ENCODE assay signal across 12 cellular contexts in genomic region chr11:33507967-33508366, GRCh38.
A peak's percentile ranks its signal among the peaks of the same experiment; 100 is the strongest.
DNase-seq lines count a peak whose midpoint lies in the region; ATAC-seq, FAIRE-seq and TF ChIP-seq lines count a peak whose summit lies in the region.
"Had no signal": no experiment of that assay in that cellular context is flagged by ENCODE, and none has a peak within 500 bp of the region (broad histone marks: within the 10 kb centered on the region; RNA-seq: fewer than 3 reads in every experiment).

No MANE protein-coding gene starts in this region.

- BruUV-seq in IMR-90 (replicated peaks; lab: Mats Ljungman, UMichigan) (no TSS peak), HepG2 (replicated peaks; lab: Mats Ljungman, UMichigan) (no TSS peak)

- H3K27me3 ChIP-seq in IMR-90 (ENCODE audit: control insufficient read depth, insufficient read depth, low read length) = no peaks in the 10 kb centered on the region
- no peaks in the 10 kb centered on the region for H3K27me3 ChIP-seq in adrenal gland
- H3K27me3 ChIP-seq in HepG2 (ENCODE audit: control insufficient read depth in 1 of 2, insufficient read depth in 2 of 2, low read length in 2 of 2) = peaks cover 0 to 1% of the 10 kb centered on the region in 2 experiments; a peak in 1 of 5 replicates

- intact Hi-C loops in IMR-90 (cut with micrococcal nuclease) = no loop called here
- intact Hi-C loops in adrenal gland (cut with DNase I) = no loop called here
- intact Hi-C loops in HepG2 (cut with micrococcal nuclease; ENCODE audit: unreplicated experiment) = no loop called here
- intact Hi-C loops in sciatic nerve (cut with DNase I) = no loop called here

- H3K79me2 ChIP-seq in HepG2 (ENCODE audit: insufficient read depth, low read length) = no peaks in the 10 kb centered on the region

- no peak overlapping the region for H3K14ac ChIP-seq in IMR-90 (replicated peaks; ENCODE audit: low read depth, low read length)

- H3K4me3 ChIP-seq in IMR-90 (ENCODE audit: insufficient read depth, low read depth, low read length) (no peak overlapping the region), adrenal gland (no peak overlapping the region), HepG2 (replicated peaks in 1 of 3; ENCODE audit: insufficient read depth in 1 of 3, low read depth in 2 of 3, low read length in 3 of 3) (no peak overlapping the region)
- H3K4me3 ChIP-seq: SJSA1 had no signal

- H3K9me1 ChIP-seq in IMR-90 (ENCODE audit: insufficient read depth, low read length) = 0 out of 2 replicates have a peak, but pooled peaks cover 2% of the 10 kb centered on the region

- TF ChIP-seq RAD21 in IMR-90 (IDR thresholded peaks at IDR 0.05; ENCODE audit: low read length) (no peak), HepG2 (CRISPR knock-in tag; IDR thresholded peaks at IDR 0.05) (no peak)

- TF ChIP-seq POLR2A in IMR-90 (IDR thresholded peaks at IDR 0.05; ENCODE audit: low read depth, low read length) (no peak), adrenal gland (IDR thresholded peaks at IDR 0.05) (no peak), HepG2 (IDR thresholded peaks at IDR 0.05; ENCODE audit: insufficient read depth in 1 of 2, low read depth in 2 of 2, low read length in 2 of 2) (no peak)

- no peak overlapping the region for H3K56ac ChIP-seq in IMR-90 (ENCODE audit: extremely low read depth, insufficient read depth, low read length)

- in situ Hi-C loops in IMR-90 (cut with MboI; ENCODE audit: low sequenced_read_pairs) (no loop called here), HepG2 (cut with HindIII; ENCODE audit: extremely low pct_ligation_motif_present, low pct_unique_long_range_greater_than_20kb) (no loop called here)

- peaks cover 4 to 12% of the 10 kb centered on the region in 2 experiments; a peak in 2 of 4 replicates for H3K79me1 ChIP-seq in IMR-90 (ENCODE audit: low read depth in 1 of 2, low read length in 2 of 2)

- H4K8ac ChIP-seq in IMR-90 (ENCODE audit: low read depth in 2 of 2, low read length in 2 of 2) = no peak overlapping the region

- CTCF ChIA-PET in IMR-90 (lab: Yijun Ruan, JAX) (no interaction called here), HepG2 (lab: Yijun Ruan, JAX; ENCODE audit: low intra/inter-chr PET ratio, low total read pairs) (no interaction called here)

- H3K9me3 ChIP-seq in IMR-90 (ENCODE audit: control insufficient read depth, insufficient read depth, low read length) (no peaks in the 10 kb centered on the region), adrenal gland (replicated peaks in 1 of 3) (no peaks in the 10 kb centered on the region), HepG2 (ENCODE audit: low read length) (no peaks in the 10 kb centered on the region)
- H3K9me3 ChIP-seq: SJSA1 had no signal

- H2BK20ac ChIP-seq in IMR-90 (ENCODE audit: low read depth, low read length) = no peak overlapping the region

- WGBS in IMR-90 (ENCODE audit: extremely low coverage in 2 of 2, insufficient read length in 1 of 2), 2 experiments = no CpG with 5 or more reads among the region's 3 CpGs
- WGBS in adrenal gland, 4 donors = 56 to 70% (median 64%) methylated on average over 3 of the region's 3 CpGs
- 6% methylated on average over 3 of the region's 3 CpGs for WGBS in HepG2 (ENCODE audit: low lambda C conversion rate)

- ATAC-seq in IMR-90 (ENCODE audit: low read depth) = peak; percentile 54; the same call in 1 of the 2 replicates
- ATAC-seq in HepG2 = peak; percentile 52
- no peak for ATAC-seq in sciatic nerve

- peaks cover 1% of the 10 kb centered on the region for H3K27me3 Mint-ChIP-seq in endothelial cell (ENCODE audit: unreplicated experiment)

- H3K4me1 ChIP-seq in IMR-90 (ENCODE audit: control insufficient read depth, insufficient read depth, low read length) = no peaks in the 10 kb centered on the region
- no peaks in the 10 kb centered on the region for H3K4me1 ChIP-seq in adrenal gland (replicated peaks in 1 of 2)
- no peaks in the 10 kb centered on the region for H3K4me1 ChIP-seq in HepG2 (ENCODE audit: insufficient read depth, low read length)
- H3K4me1 ChIP-seq: SJSA1 had no signal

- no peaks in the 10 kb centered on the region for H3K9me3 Mint-ChIP-seq in endothelial cell (ENCODE audit: unreplicated experiment)
- H3K9me3 Mint-ChIP-seq: activated T-helper 1 cell treated with anti-CD3 and anti-CD28 coated beads, Interleukin-12 subunit alpha, Interleukin-12 subunit beta, Interleukin-2, Interleukin-4 antibody, amounts not matched to agents 30 ng/mL and 10 ng/mL and 1 ng/mL, durations not matched to agents 14 hours and 24 hours and 36 hours had no signal

- H4K91ac ChIP-seq in IMR-90 (ENCODE audit: insufficient read depth, low read depth, low read length) = no peak overlapping the region

- H3K36me3 ChIP-seq in IMR-90 (ENCODE audit: control insufficient read depth, insufficient read depth, low read length) (no peaks in the 10 kb centered on the region), adrenal gland (replicated peaks in 1 of 2) (no peaks in the 10 kb centered on the region), HepG2 (replicated peaks in 1 of 2; ENCODE audit: control insufficient read depth in 1 of 2, insufficient read depth in 2 of 2, low read length in 2 of 2) (no peaks in the 10 kb centered on the region)
- H3K36me3 ChIP-seq: SJSA1 had no signal

- peak; percentile 28 for FAIRE-seq in HepG2 (lab: Jason Lieb, UNC)
- FAIRE-seq: islet of Langerhans had no signal

- H4K20me1 ChIP-seq in IMR-90 (ENCODE audit: insufficient read depth, low read length) = 0 out of 2 replicates have a peak, but pooled peaks cover 4% of the 10 kb centered on the region
- H4K20me1 ChIP-seq in HepG2 (ENCODE audit: insufficient read depth, low read length) = no peaks in the 10 kb centered on the region

- no peak overlapping the region for H3K27ac ChIP-seq in IMR-90 (ENCODE audit: insufficient read depth, low read length)
- H3K27ac ChIP-seq in adrenal gland = no peak overlapping the region
- H3K27ac ChIP-seq in HepG2 (ENCODE audit: extremely low read length, insufficient read depth, low read length) = no peak overlapping the region
- H3K27ac ChIP-seq: SJSA1 had no signal

- no peak overlapping the region for H2BK120ac ChIP-seq in IMR-90 (ENCODE audit: low read depth, low read length)

- TF ChIP-seq CTCF in IMR-90 (conservative IDR thresholded peaks at IDR 0.05; ENCODE audit: low read depth, low read length) (no peak), adrenal gland (IDR thresholded peaks at IDR 0.05) (no peak), HepG2 (CRISPR knock-in tag; IDR thresholded peaks at IDR 0.05) (no peak), endothelial cell (IDR thresholded peaks at IDR 0.05; ENCODE audit: unreplicated experiment) (no peak)

- no peaks in the 10 kb centered on the region for H3K36me3 Mint-ChIP-seq in endothelial cell (ENCODE audit: low read depth, unreplicated experiment)

- no peak overlapping the region for H3K18ac ChIP-seq in IMR-90 (ENCODE audit: low read depth, low read length)

- no peak overlapping the region for H2BK15ac ChIP-seq in IMR-90 (ENCODE audit: low read depth, low read length)

- no peak overlapping the region for H3K4me3 Mint-ChIP-seq in endothelial cell (ENCODE audit: unreplicated experiment)
- H3K4me3 Mint-ChIP-seq: activated T-helper 1 cell treated with anti-CD3 and anti-CD28 coated beads, Interleukin-12 subunit alpha, Interleukin-12 subunit beta, Interleukin-2, Interleukin-4 antibody, amounts not matched to agents 30 ng/mL and 10 ng/mL and 1 ng/mL, durations not matched to agents 14 hours and 24 hours and 36 hours had no signal

- no peak overlapping the region for H3K4me2 ChIP-seq in IMR-90 (ENCODE audit: low read depth, low read length)
- H3K4me2 ChIP-seq in HepG2 (ENCODE audit: low read depth, low read length) = no peak overlapping the region

- H3K9ac ChIP-seq in IMR-90 (ENCODE audit: low read depth, low read length) (no peak overlapping the region), HepG2 (ENCODE audit: insufficient read depth, low read depth, low read length) (no peak overlapping the region)

- dilution Hi-C loops in IMR-90 (cut with HindIII; ENCODE audit: low sequenced_read_pairs, unreplicated experiment) = no loop called here

- no peak overlapping the region for H3K4ac ChIP-seq in IMR-90 (ENCODE audit: low read depth, low read length)

- DNase-seq in EL = peak; percentile 35
- DNase-seq in IMR-90 = peak; percentile 53
- DNase-seq in adrenal gland = peak in 4 of 7 donors; percentile 9 to 60 (median 21)
- peak; percentile 21 for DNase-seq in HepG2 (ENCODE audit: low spot score)
- no peak for DNase-seq in stimulated activated CD4-positive, alpha-beta T cell treated with anti-CD3 and anti-CD28 coated beads, Interleukin-2, amount 100 ng/mL, for 48 hours
- DNase-seq in sciatic nerve (ENCODE audit: low spot score) = no peak
- no peak for DNase-seq in C1 segment of cervical spinal cord (lab: John Stamatoyannopoulos, UW)
- DNase-seq in endothelial cell (ENCODE audit: low spot score) = no peak
- DNase-seq: NCI-H2081 had no signal

- no peak overlapping the region for H2AK9ac ChIP-seq in IMR-90 (replicated peaks; ENCODE audit: low read depth, low read length, poor library complexity)

- no peak overlapping the region for H2BK5ac ChIP-seq in IMR-90 (ENCODE audit: low read depth, low read length, poor library complexity, severe bottlenecking)

- H2AK5ac ChIP-seq in IMR-90 (ENCODE audit: low read depth, low read length) = no peak overlapping the region

- H4K5ac ChIP-seq in IMR-90 (ENCODE audit: low read depth, low read length) = no peak overlapping the region

- no peak overlapping the region for H3K27ac Mint-ChIP-seq in endothelial cell (ENCODE audit: unreplicated experiment)
- H3K27ac Mint-ChIP-seq: activated T-helper 1 cell treated with anti-CD3 and anti-CD28 coated beads, Interleukin-12 subunit alpha, Interleukin-12 subunit beta, Interleukin-2, Interleukin-4 antibody, amounts not matched to agents 30 ng/mL and 10 ng/mL and 1 ng/mL, durations not matched to agents 14 hours and 24 hours and 36 hours had no signal

- H3K23ac ChIP-seq in IMR-90 (ENCODE audit: low read depth, low read length) = no peak overlapping the region

- H2AFZ ChIP-seq in IMR-90 (replicated peaks; ENCODE audit: low read length, poor library complexity) (no peak overlapping the region), HepG2 (ENCODE audit: low read length) (no peak overlapping the region)

- POLR2A ChIA-PET in IMR-90 (lab: Charles Lee; ENCODE audit: unreplicated experiment) (no interaction called here), HepG2 (lab: Yijun Ruan, JAX) (no interaction called here)

- no peak for TF ChIP-seq EP300 in HepG2 (IDR thresholded peaks at IDR 0.05; ENCODE audit: low read depth in 2 of 2, low read length in 2 of 2)
- no peak for TF ChIP-seq EP300 in HepG2 (CRISPR knock-in tag; IDR thresholded peaks at IDR 0.05; ENCODE audit: borderline replicate concordance)

- H3K4me1 Mint-ChIP-seq in endothelial cell (ENCODE audit: unreplicated experiment) = peaks cover 3% of the 10 kb centered on the region

TF ChIP-seq in IMR-90, 13 proteins besides CTCF, POLR2A, EP300 and RAD21 (continues in another document):
- peak; percentile 97 for TF ChIP-seq CEBPB (IDR thresholded peaks at IDR 0.05; ENCODE audit: low read depth, low read length)
- TF ChIP-seq MXI1 (IDR thresholded peaks at IDR 0.05; ENCODE audit: borderline replicate concordance, low read depth, low read length) = no peak

TF ChIP-seq in HepG2, 621 proteins besides CTCF, POLR2A, EP300 and RAD21 (continues in another document):
- TF ChIP-seq HNRNPUL1 (IDR thresholded peaks at IDR 0.05; ENCODE audit: low read depth, low read length) = no peak
- no peak for TF ChIP-seq ONECUT2 (CRISPR knock-in tag; IDR thresholded peaks at IDR 0.05)
- no peak for TF ChIP-seq MTF1 (CRISPR knock-in tag; IDR thresholded peaks at IDR 0.05)
- no peak for TF ChIP-seq PAF1 (CRISPR knock-in tag; IDR thresholded peaks at IDR 0.05)
- no peak for TF ChIP-seq ZSCAN12 (CRISPR knock-in tag; IDR thresholded peaks at IDR 0.05)

Comparison
In these comparisons a context has a peak if more than half of its experiments do, and no peak if none do; other contexts are left out.
1. DNase-seq: peak in EL (single experiment), IMR-90 (single experiment), adrenal gland (4 of 7) and HepG2 (single experiment); none in stimulated activated CD4-positive, alpha-beta T cell treated with anti-CD3 and anti-CD28 coated beads, Interleukin-2, amount 100 ng/mL, for 48 hours (0 of 2), sciatic nerve (single experiment), C1 segment of cervical spinal cord (0 of 14) and endothelial cell (single experiment).